In the genomic region with DNA sequence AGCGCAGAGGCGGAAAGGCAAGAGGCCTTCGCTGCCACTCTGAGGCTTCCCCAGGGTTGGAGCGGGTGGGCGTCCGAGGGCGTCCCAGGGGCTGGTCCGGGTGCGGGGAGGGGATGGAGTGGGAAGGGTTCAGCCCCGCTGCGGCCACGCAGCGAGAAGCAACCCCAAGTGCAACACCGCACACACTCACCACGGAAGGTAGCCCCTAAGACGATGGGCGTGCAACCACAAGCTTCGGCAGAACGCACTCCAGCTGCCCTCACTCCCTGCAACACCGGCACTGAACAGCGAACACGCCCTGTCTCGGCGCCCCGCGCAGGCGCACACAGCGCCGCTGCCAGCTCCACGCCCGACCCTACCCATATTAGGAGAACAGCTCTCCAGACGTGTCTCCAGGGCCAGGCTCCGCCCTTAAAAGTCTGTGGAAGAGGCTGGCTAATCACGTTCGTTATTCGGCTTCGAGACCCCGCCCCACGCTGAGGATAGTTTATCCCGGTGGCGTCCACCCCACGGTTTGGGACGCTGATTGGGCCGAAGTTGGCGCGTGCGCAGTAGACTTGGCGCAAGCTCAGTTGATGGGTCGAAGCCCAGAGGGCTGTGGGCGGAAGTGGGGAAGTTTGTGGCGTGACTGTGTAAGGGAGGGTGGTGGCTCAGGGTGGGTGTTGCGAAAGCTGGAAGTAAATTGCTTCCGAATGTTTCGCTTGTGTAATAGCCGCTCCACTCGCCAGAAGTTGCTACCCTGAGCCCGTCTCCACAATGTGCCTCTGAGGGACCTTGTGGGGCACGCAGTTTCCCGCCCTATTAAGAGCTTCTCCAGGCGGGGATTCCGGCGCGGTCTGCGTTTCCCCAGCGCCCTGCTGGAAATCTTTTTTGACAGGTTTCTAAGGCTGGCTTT, we compare ENCODE assay signal across 1 cellular context.
A peak's percentile ranks its signal among the peaks of the same experiment; 100 is the strongest.
TF ChIP-seq lines count a peak whose summit lies in the region.

A gene (minus strand): TSS at position 300 of the 895 bp plus-strand sequence. CDS start 343 bp downstream, outside the sequence.

TF ChIP-seq in HepG2, 621 proteins besides CTCF, POLR2A, EP300 and RAD21 (continued from another document and continues in another):
- TF ChIP-seq ZNF550 (CRISPR knock-in tag; IDR thresholded peaks at IDR 0.05; ENCODE audit: borderline replicate concordance) (no peak), ATF7-NPFF (CRISPR knock-in tag; IDR thresholded peaks at IDR 0.05; ENCODE audit: low read depth) (no peak), PRPF4 (IDR thresholded peaks at IDR 0.05; ENCODE audit: low read depth, low read length, poor library complexity, severe bottlenecking) (no peak), NR2C2 (CRISPR knock-in tag; IDR thresholded peaks at IDR 0.05; ENCODE audit: borderline replicate concordance) (peak; percentile 57; the same call in 1 of the 2 replicates), MED1 (CRISPR knock-in tag; IDR thresholded peaks at IDR 0.05) (peak; percentile 74), ZFP36 (IDR thresholded peaks at IDR 0.05; ENCODE audit: borderline replicate concordance, low read depth, low read length, partially characterized antibody) (peak; percentile 24), ZNF674 (CRISPR knock-in tag; IDR thresholded peaks at IDR 0.05; ENCODE audit: low read depth) (no peak), RORA (CRISPR knock-in tag; IDR thresholded peaks at IDR 0.05) (no peak), SIX1 (CRISPR knock-in tag; IDR thresholded peaks at IDR 0.05; ENCODE audit: borderline replicate concordance) (no peak), GLI4 (CRISPR knock-in tag; IDR thresholded peaks at IDR 0.05; ENCODE audit: borderline replicate concordance) (no peak), AGO1 (IDR thresholded peaks at IDR 0.05; ENCODE audit: low read depth, low read length, poor library complexity, severe bottlenecking) (no peak), ZFAT (CRISPR knock-in tag; conservative IDR thresholded peaks at IDR 0.05) (no peak), ZNF136 (CRISPR knock-in tag; IDR thresholded peaks at IDR 0.05; ENCODE audit: low read depth) (no peak), ZBTB1 (CRISPR knock-in tag; IDR thresholded peaks at IDR 0.05; ENCODE audit: borderline replicate concordance) (no peak), SRSF4 (IDR thresholded peaks at IDR 0.05; ENCODE audit: low read depth, low read length, poor library complexity, severe bottlenecking) (no peak), ZNF652 (CRISPR knock-in tag; IDR thresholded peaks at IDR 0.05; ENCODE audit: borderline replicate concordance, low read depth) (no peak), RELA (CRISPR knock-in tag; IDR thresholded peaks at IDR 0.05) (no peak), MXI1 (IDR thresholded peaks at IDR 0.05; ENCODE audit: borderline replicate concordance, low read depth, low read length) (peak; percentile 78; the same call in 1 of the 3 replicates), CHD2 (IDR thresholded peaks at IDR 0.05; ENCODE audit: low read depth, low read length) (no peak), DPF2 (CRISPR knock-in tag; IDR thresholded peaks at IDR 0.05; ENCODE audit: borderline replicate concordance, low read depth) (no peak), ZSCAN22 (CRISPR knock-in tag; IDR thresholded peaks at IDR 0.05) (no peak), ZNF660 (CRISPR knock-in tag; IDR thresholded peaks at IDR 0.05; ENCODE audit: borderline replicate concordance, low read depth) (0 out of 2 replicates have a peak, but pooled peaks have one; percentile 40), BORCS8-MEF2B (CRISPR knock-in tag; IDR thresholded peaks at IDR 0.05) (0 out of 2 replicates have a peak, but pooled peaks have one; percentile 57), THAP11 (CRISPR knock-in tag; IDR thresholded peaks at IDR 0.05) (peak; percentile 90), ADNP (CRISPR knock-in tag; IDR thresholded peaks at IDR 0.05) (no peak), SP5 (CRISPR knock-in tag; IDR thresholded peaks at IDR 0.05; ENCODE audit: borderline replicate concordance, low read depth) (no peak), ONECUT2 (CRISPR knock-in tag; IDR thresholded peaks at IDR 0.05) (no peak), RFX5 (IDR thresholded peaks at IDR 0.05; ENCODE audit: low read depth, low read length) (no peak), NPAS2 (CRISPR knock-in tag; IDR thresholded peaks at IDR 0.05; ENCODE audit: borderline replicate concordance) (no peak), ZFY (CRISPR knock-in tag; IDR thresholded peaks at IDR 0.05) (peak; percentile 60), GABPB1 (CRISPR knock-in tag; IDR thresholded peaks at IDR 0.05) (peak; percentile 88), ZNF333 (CRISPR knock-in tag; IDR thresholded peaks at IDR 0.05; ENCODE audit: borderline replicate concordance) (no peak), MBNL3 (CRISPR knock-in tag; conservative IDR thresholded peaks at IDR 0.05) (no peak), ZNF484 (CRISPR knock-in tag; IDR thresholded peaks at IDR 0.05; ENCODE audit: borderline replicate concordance, low read depth) (no peak), ZNF253 (CRISPR knock-in tag; IDR thresholded peaks at IDR 0.05; ENCODE audit: borderline replicate concordance) (no peak), NR2F1 (CRISPR knock-in tag; IDR thresholded peaks at IDR 0.05) (no peak), RFXAP (CRISPR knock-in tag; IDR thresholded peaks at IDR 0.05; ENCODE audit: borderline replicate concordance) (peak; percentile 78), FOXK1 (CRISPR knock-in tag; IDR thresholded peaks at IDR 0.05; ENCODE audit: borderline replicate concordance, low read depth) (peak; percentile 38; the same call in 1 of the 2 replicates), RXRB (CRISPR knock-in tag; IDR thresholded peaks at IDR 0.05; ENCODE audit: borderline replicate concordance) (peak; percentile 37), RFX1 (IDR thresholded peaks at IDR 0.05) (no peak), ZNF234 (CRISPR knock-in tag; conservative IDR thresholded peaks at IDR 0.05) (no peak), ZNF205 (CRISPR knock-in tag; IDR thresholded peaks at IDR 0.05) (no peak), HCFC1 (IDR thresholded peaks at IDR 0.05; ENCODE audit: low read depth, low read length) (peak; percentile 78), ZNF549 (CRISPR knock-in tag; IDR thresholded peaks at IDR 0.05) (no peak; the same call in 1 of the 2 replicates), GABPA (IDR thresholded peaks at IDR 0.05; ENCODE audit: low read depth, low read length) (no peak; the same call in 1 of the 2 replicates), GABPA (CRISPR knock-in tag; IDR thresholded peaks at IDR 0.05; ENCODE audit: low read depth) (peak; percentile 86), CHCHD3 (CRISPR knock-in tag; IDR thresholded peaks at IDR 0.05) (no peak), ZFX (CRISPR knock-in tag; IDR thresholded peaks at IDR 0.05; ENCODE audit: low read depth) (peak; percentile 57), AHR (CRISPR knock-in tag; IDR thresholded peaks at IDR 0.05) (peak; percentile 73), ELF3 (CRISPR knock-in tag; IDR thresholded peaks at IDR 0.05) (peak; percentile 67), ZNF256 (CRISPR knock-in tag; conservative IDR thresholded peaks at IDR 0.05) (peak; percentile 58; the same call in 1 of the 2 replicates), ZNF10 (CRISPR knock-in tag; IDR thresholded peaks at IDR 0.05; ENCODE audit: borderline replicate concordance, low read depth) (no peak), ZFP36L2 (CRISPR knock-in tag; IDR thresholded peaks at IDR 0.05) (no peak), STAT5B (CRISPR knock-in tag; IDR thresholded peaks at IDR 0.05) (no peak), CC2D1A (CRISPR knock-in tag; IDR thresholded peaks at IDR 0.05) (no peak), ATRX (CRISPR knock-in tag; IDR thresholded peaks at IDR 0.05; ENCODE audit: borderline replicate concordance) (no peak), XRCC5 (optimal IDR thresholded peaks at IDR 0.05; ENCODE audit: low read length) (no peak)
- TF ChIP-seq, protein P1, sequence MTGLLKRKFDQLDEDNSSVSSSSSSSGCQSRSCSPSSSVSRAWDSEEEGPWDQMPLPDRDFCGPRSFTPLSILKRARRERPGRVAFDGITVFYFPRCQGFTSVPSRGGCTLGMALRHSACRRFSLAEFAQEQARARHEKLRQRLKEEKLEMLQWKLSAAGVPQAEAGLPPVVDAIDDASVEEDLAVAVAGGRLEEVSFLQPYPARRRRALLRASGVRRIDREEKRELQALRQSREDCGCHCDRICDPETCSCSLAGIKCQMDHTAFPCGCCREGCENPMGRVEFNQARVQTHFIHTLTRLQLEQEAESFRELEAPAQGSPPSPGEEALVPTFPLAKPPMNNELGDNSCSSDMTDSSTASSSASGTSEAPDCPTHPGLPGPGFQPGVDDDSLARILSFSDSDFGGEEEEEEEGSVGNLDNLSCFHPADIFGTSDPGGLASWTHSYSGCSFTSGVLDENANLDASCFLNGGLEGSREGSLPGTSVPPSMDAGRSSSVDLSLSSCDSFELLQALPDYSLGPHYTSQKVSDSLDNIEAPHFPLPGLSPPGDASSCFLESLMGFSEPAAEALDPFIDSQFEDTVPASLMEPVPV (CRISPR knock-in tag; IDR thresholded peaks at IDR 0.05), result no peak
- TF ChIP-seq, protein P2, sequence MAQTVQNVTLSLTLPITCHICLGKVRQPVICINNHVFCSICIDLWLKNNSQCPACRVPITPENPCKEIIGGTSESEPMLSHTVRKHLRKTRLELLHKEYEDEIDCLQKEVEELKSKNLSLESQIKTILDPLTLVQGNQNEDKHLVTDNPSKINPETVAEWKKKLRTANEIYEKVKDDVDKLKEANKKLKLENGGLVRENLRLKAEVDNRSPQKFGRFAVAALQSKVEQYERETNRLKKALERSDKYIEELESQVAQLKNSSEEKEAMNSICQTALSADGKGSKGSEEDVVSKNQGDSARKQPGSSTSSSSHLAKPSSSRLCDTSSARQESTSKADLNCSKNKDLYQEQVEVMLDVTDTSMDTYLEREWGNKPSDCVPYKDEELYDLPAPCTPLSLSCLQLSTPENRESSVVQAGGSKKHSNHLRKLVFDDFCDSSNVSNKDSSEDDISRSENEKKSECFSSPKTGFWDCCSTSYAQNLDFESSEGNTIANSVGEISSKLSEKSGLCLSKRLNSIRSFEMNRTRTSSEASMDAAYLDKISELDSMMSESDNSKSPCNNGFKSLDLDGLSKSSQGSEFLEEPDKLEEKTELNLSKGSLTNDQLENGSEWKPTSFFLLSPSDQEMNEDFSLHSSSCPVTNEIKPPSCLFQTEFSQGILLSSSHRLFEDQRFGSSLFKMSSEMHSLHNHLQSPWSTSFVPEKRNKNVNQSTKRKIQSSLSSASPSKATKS (CRISPR knock-in tag; IDR thresholded peaks at IDR 0.05), result no peak
- TF ChIP-seq, protein P3, sequence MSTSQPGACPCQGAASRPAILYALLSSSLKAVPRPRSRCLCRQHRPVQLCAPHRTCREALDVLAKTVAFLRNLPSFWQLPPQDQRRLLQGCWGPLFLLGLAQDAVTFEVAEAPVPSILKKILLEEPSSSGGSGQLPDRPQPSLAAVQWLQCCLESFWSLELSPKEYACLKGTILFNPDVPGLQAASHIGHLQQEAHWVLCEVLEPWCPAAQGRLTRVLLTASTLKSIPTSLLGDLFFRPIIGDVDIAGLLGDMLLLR (CRISPR knock-in tag; IDR thresholded peaks at IDR 0.05), result peak; percentile 61; the same call in 1 of the 2 replicates
- TF ChIP-seq, protein P4, sequence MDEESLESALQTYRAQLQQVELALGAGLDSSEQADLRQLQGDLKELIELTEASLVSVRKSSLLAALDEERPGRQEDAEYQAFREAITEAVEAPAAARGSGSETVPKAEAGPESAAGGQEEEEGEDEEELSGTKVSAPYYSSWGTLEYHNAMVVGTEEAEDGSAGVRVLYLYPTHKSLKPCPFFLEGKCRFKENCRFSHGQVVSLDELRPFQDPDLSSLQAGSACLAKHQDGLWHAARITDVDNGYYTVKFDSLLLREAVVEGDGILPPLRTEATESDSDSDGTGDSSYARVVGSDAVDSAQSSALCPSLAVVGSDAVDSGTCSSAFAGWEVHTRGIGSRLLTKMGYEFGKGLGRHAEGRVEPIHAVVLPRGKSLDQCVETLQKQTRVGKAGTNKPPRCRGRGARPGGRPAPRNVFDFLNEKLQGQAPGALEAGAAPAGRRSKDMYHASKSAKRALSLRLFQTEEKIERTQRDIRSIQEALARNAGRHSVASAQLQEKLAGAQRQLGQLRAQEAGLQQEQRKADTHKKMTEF (CRISPR knock-in tag; IDR thresholded peaks at IDR 0.05), result peak; percentile 76
- TF ChIP-seq, protein P5, sequence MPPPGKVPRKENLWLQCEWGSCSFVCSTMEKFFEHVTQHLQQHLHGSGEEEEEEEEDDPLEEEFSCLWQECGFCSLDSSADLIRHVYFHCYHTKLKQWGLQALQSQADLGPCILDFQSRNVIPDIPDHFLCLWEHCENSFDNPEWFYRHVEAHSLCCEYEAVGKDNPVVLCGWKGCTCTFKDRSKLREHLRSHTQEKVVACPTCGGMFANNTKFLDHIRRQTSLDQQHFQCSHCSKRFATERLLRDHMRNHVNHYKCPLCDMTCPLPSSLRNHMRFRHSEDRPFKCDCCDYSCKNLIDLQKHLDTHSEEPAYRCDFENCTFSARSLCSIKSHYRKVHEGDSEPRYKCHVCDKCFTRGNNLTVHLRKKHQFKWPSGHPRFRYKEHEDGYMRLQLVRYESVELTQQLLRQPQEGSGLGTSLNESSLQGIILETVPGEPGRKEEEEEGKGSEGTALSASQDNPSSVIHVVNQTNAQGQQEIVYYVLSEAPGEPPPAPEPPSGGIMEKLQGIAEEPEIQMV (CRISPR knock-in tag; IDR thresholded peaks at IDR 0.05; ENCODE audit: low read depth), result peak; percentile 72; the same call in 1 of the 2 replicates
- TF ChIP-seq, protein P6, sequence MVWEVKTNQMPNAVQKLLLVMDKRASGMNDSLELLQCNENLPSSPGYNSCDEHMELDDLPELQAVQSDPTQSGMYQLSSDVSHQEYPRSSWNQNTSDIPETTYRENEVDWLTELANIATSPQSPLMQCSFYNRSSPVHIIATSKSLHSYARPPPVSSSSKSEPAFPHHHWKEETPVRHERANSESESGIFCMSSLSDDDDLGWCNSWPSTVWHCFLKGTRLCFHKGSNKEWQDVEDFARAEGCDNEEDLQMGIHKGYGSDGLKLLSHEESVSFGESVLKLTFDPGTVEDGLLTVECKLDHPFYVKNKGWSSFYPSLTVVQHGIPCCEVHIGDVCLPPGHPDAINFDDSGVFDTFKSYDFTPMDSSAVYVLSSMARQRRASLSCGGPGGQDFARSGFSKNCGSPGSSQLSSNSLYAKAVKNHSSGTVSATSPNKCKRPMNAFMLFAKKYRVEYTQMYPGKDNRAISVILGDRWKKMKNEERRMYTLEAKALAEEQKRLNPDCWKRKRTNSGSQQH (CRISPR knock-in tag; IDR thresholded peaks at IDR 0.05; ENCODE audit: low read depth), result no peak
- TF ChIP-seq, protein P7, sequence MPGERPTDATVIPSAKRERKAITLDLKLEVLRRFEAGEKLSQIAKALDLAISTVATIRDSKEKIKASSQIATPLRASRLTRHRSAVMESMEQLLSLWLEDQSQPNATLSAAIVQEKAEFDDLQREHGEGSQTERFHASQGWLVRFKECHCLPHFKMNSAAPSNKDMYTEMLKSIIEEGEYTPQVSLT (CRISPR knock-in tag; IDR thresholded peaks at IDR 0.05; ENCODE audit: borderline replicate concordance, low read depth), result no peak
